Comparison of ENCODE assay signal across 8 cellular contexts in genomic region chr15:91099616-91100560, GRCh38.
DNase-seq lines count a peak whose midpoint lies in the region; TF ChIP-seq lines count a peak whose summit lies in the region.

Gene SV2B (plus strand): TSS chr15:91100257. CDS start chr15:91226264, 126,007 bp downstream.

- H3K4me3 ChIP-seq in HUES48 (ENCODE audit: low read depth, low read length) = peak within 1 kb of the TSS; percentile 61
- H3K4me3 ChIP-seq in WERI-Rb-1 (ENCODE audit: low read depth, low read length) = peak within 1 kb of the TSS; percentile 81

- TF ChIP-seq CTCF in WERI-Rb-1 (IDR thresholded peaks at IDR 0.05; ENCODE audit: low read depth, low read length) = peak; percentile 53

- no peaks in the 10 kb centered on the region for H3K9me3 ChIP-seq in HUES48 (ENCODE audit: control insufficient read depth, insufficient read depth, low read length)
- H3K9me3 ChIP-seq in WERI-Rb-1 (ENCODE audit: severe bottlenecking) = no peaks in the 10 kb centered on the region

- no peak within 1 kb of the TSS for H3K27ac ChIP-seq in HUES48 (ENCODE audit: low read depth, low read length)
- H3K27ac ChIP-seq in WERI-Rb-1 = peak within 1 kb of the TSS; percentile 38
- peak within 1 kb of the TSS; percentile 31 for H3K27ac ChIP-seq in caudate nucleus (ENCODE audit: low read depth, low read length)
- peak within 1 kb of the TSS; percentile 35 for H3K27ac ChIP-seq in layer of hippocampus (ENCODE audit: low read depth, low read length)

- no peak within 1 kb of the TSS for H3K9ac ChIP-seq in HUES48 (ENCODE audit: low read depth, low read length)

- H3K27me3 ChIP-seq in HUES48 (ENCODE audit: control insufficient read depth, insufficient read depth, low read length) (peaks cover 66% of the 10 kb centered on the region), WERI-Rb-1 (ENCODE audit: insufficient read depth, low read depth, severe bottlenecking) (no peaks in the 10 kb centered on the region), layer of hippocampus (ENCODE audit: control insufficient read depth, insufficient read depth, low read length) (peaks cover 6% of the 10 kb centered on the region)

- H3K36me3 ChIP-seq in HUES48 (ENCODE audit: control insufficient read depth, insufficient read depth, low read length) = no peaks in the 10 kb centered on the region
- no peaks in the 10 kb centered on the region for H3K36me3 ChIP-seq in WERI-Rb-1

- DNase-seq in NOMO-1 (lab: John Stamatoyannopoulos, UW; ENCODE audit: unreplicated experiment in 2 of 2) = peak; percentile 4 to 6
- no peak for DNase-seq in NOMO-1 treated with dmso at 0.1 percent for 144 hours (lab: John Stamatoyannopoulos, UW; ENCODE audit: unreplicated experiment)
- peak; percentile 72 for DNase-seq in WERI-Rb-1
- peak in 55 of 61 donors; percentile 18 to 89 (median 67) for DNase-seq in caudate nucleus (lab: John Stamatoyannopoulos, UW)
- peak; percentile 63 for DNase-seq in stimulated activated CD4-positive, alpha-beta T cell treated with anti-CD3 and anti-CD28 coated beads, Interleukin-2, amount 100 ng/mL, for 4 hours (ENCODE audit: low read depth)
- no peak for DNase-seq in NK-92 (lab: John Stamatoyannopoulos, UW; ENCODE audit: unreplicated experiment)

- H3K4me1 ChIP-seq in HUES48 (ENCODE audit: control insufficient read depth, insufficient read depth, low read length) = peaks cover 10% of the 10 kb centered on the region; the same call in 1 of the 2 replicates

Comparison
In these comparisons a context has a peak if more than half of its experiments do, and no peak if none do; other contexts are left out.
1. DNase-seq: peak in NOMO-1 (2 of 2), WERI-Rb-1 (single experiment), caudate nucleus (55 of 61) and stimulated activated CD4-positive, alpha-beta T cell treated with anti-CD3 and anti-CD28 coated beads, Interleukin-2, amount 100 ng/mL, for 4 hours (single experiment); none in NOMO-1 treated with dmso at 0.1 percent for 144 hours (single experiment) and NK-92 (single experiment).